In genomic region chr2:199955007-199955338, GRCh38 we compare ENCODE assay signal across 2 cellular contexts.
TF ChIP-seq lines count a peak whose summit lies in the region.

No MANE protein-coding gene starts in this region.

TF ChIP-seq in GM23338, 12 proteins besides CTCF, POLR2A, EP300 and RAD21:
- TF ChIP-seq EZH2 (IDR thresholded peaks at IDR 0.05; ENCODE audit: low read depth, unreplicated experiment) (no peak), CREB1 (CRISPR knock-in tag; IDR thresholded peaks at IDR 0.05; ENCODE audit: low read depth) (no peak)

TF ChIP-seq in GM12878, 131 proteins besides CTCF, POLR2A, EP300 and RAD21:
- TF ChIP-seq, protein P1, sequence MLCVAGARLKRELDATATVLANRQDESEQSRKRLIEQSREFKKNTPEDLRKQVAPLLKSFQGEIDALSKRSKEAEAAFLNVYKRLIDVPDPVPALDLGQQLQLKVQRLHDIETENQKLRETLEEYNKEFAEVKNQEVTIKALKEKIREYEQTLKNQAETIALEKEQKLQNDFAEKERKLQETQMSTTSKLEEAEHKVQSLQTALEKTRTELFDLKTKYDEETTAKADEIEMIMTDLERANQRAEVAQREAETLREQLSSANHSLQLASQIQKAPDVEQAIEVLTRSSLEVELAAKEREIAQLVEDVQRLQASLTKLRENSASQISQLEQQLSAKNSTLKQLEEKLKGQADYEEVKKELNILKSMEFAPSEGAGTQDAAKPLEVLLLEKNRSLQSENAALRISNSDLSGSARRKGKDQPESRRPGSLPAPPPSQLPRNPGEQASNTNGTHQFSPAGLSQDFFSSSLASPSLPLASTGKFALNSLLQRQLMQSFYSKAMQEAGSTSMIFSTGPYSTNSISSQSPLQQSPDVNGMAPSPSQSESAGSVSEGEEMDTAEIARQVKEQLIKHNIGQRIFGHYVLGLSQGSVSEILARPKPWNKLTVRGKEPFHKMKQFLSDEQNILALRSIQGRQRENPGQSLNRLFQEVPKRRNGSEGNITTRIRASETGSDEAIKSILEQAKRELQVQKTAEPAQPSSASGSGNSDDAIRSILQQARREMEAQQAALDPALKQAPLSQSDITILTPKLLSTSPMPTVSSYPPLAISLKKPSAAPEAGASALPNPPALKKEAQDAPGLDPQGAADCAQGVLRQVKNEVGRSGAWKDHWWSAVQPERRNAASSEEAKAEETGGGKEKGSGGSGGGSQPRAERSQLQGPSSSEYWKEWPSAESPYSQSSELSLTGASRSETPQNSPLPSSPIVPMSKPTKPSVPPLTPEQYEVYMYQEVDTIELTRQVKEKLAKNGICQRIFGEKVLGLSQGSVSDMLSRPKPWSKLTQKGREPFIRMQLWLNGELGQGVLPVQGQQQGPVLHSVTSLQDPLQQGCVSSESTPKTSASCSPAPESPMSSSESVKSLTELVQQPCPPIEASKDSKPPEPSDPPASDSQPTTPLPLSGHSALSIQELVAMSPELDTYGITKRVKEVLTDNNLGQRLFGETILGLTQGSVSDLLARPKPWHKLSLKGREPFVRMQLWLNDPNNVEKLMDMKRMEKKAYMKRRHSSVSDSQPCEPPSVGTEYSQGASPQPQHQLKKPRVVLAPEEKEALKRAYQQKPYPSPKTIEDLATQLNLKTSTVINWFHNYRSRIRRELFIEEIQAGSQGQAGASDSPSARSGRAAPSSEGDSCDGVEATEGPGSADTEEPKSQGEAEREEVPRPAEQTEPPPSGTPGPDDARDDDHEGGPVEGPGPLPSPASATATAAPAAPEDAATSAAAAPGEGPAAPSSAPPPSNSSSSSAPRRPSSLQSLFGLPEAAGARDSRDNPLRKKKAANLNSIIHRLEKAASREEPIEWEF (IDR thresholded peaks at IDR 0.05; ENCODE audit: insufficient replicate concordance, low read depth, low read length), result no peak
- 0 out of 2 replicates have a peak, but pooled peaks have one; percentile 16 for TF ChIP-seq SMARCA5 (IDR thresholded peaks at IDR 0.05)
